33 cellular contexts compared by ENCODE assay signal in genomic region chr11:48182860-48183526, GRCh38. TPM values are rescaled to one million over a fixed set of nuclear protein-coding genes. Genes with fewer than 3 reads are reported as not detected.
"Had no signal": no experiment of that assay in that cellular context is flagged by ENCODE, and none has a peak within 500 bp of the region (broad histone marks: within the 10 kb centered on the region; RNA-seq: fewer than 3 reads in every experiment).

No MANE protein-coding gene starts in this region.

- H3K4me1 Mint-ChIP-seq: naive B cell; neural crest cell; stimulated activated effector memory CD8-positive, alpha-beta T cell treated with anti-CD3 and anti-CD28 coated beads, Interleukin-12 subunit alpha, Interleukin-12 subunit beta, amount 100 ng/mL, for 72 hours had no signal

- H3K36me3 Mint-ChIP-seq: naive B cell; natural killer cell treated with Interleukin-12 subunit alpha and Interleukin-12 subunit beta and Interleukin-15 and Interleukin-18, amount 100 ng/mL, for 72 hours; stimulated activated effector memory CD8-positive, alpha-beta T cell treated with anti-CD3 and anti-CD28 coated beads, Interleukin-12 subunit alpha, Interleukin-12 subunit beta, amount 100 ng/mL, for 72 hours; type B pancreatic cell had no signal

- H3K4me3 Mint-ChIP-seq: effector memory CD8-positive, alpha-beta T cell; naive B cell; natural killer cell treated with Interleukin-12 subunit alpha and Interleukin-12 subunit beta and Interleukin-15 and Interleukin-18, amount 100 ng/mL, for 72 hours; neural crest cell; stimulated activated effector memory CD8-positive, alpha-beta T cell treated with anti-CD3 and anti-CD28 coated beads, Interleukin-12 subunit alpha, Interleukin-12 subunit beta, amount 100 ng/mL, for 72 hours; type B pancreatic cell had no signal

- ATAC-seq: effector memory CD8-positive, alpha-beta T cell; left lung; lower lobe of right lung; natural killer cell treated with Interleukin-12 subunit alpha and Interleukin-12 subunit beta and Interleukin-15 and Interleukin-18, amount 100 ng/mL, for 72 hours; pancreas; sciatic nerve; stimulated activated effector memory CD8-positive, alpha-beta T cell treated with anti-CD3 and anti-CD28 coated beads, Interleukin-12 subunit alpha, Interleukin-12 subunit beta, amount 100 ng/mL, for 72 hours had no signal

- H3K27ac Mint-ChIP-seq: effector memory CD8-positive, alpha-beta T cell; natural killer cell treated with Interleukin-12 subunit alpha and Interleukin-12 subunit beta and Interleukin-15 and Interleukin-18, amount 100 ng/mL, for 72 hours; stimulated activated effector memory CD8-positive, alpha-beta T cell treated with anti-CD3 and anti-CD28 coated beads, Interleukin-12 subunit alpha, Interleukin-12 subunit beta, amount 100 ng/mL, for 72 hours; type B pancreatic cell had no signal

- H3K9me3 ChIP-seq: esophagus squamous epithelium, left lung, lower lobe of right lung, neutrophil, pancreas, stomach, tibial artery had no signal

- H3K79me2 ChIP-seq: hepatocyte had no signal

- H2AFZ ChIP-seq: hepatocyte had no signal

- H3K4me2 ChIP-seq: hepatocyte had no signal

- H3K36me3 ChIP-seq: esophagus squamous epithelium, left lung, lower lobe of right lung, neutrophil, pancreas, stomach, tibial artery had no signal

- DNase-seq: cerebellar nuclear complex; cortex of kidney; effector memory CD8-positive, alpha-beta T cell; erythroblast; esophagus squamous epithelium; foreskin melanocyte; kidney; left lung; lower lobe of right lung; naive B cell; pancreas; retina; stimulated activated CD4-positive, alpha-beta T cell treated with anti-CD3 and anti-CD28 coated beads, Interleukin-2, amount 100 ng/mL, for 24 hours; stimulated activated CD4-positive, alpha-beta T cell treated with anti-CD3 and anti-CD28 coated beads, Interleukin-4, amount 100 ng/mL, for 24 hours; stimulated activated naive CD4-positive, alpha-beta T cell treated with Interleukin-2 at 50 U/mL for 16 hours; stomach; tibial artery had no signal

- H3K27ac ChIP-seq: esophagus squamous epithelium, hepatocyte, left lung, lower lobe of right lung, neutrophil, pancreas, stomach, tibial artery had no signal

- H3K4me3 ChIP-seq: esophagus squamous epithelium, hepatocyte, left lung, lower lobe of right lung, pancreas, stomach, tibial artery had no signal

- H3K4me1 ChIP-seq: esophagus squamous epithelium, left lung, lower lobe of right lung, pancreas, stomach, tibial artery had no signal

- H3K9me3 Mint-ChIP-seq: effector memory CD8-positive, alpha-beta T cell; natural killer cell treated with Interleukin-12 subunit alpha and Interleukin-12 subunit beta and Interleukin-15 and Interleukin-18, amount 100 ng/mL, for 72 hours; neural crest cell; stimulated activated effector memory CD8-positive, alpha-beta T cell treated with anti-CD3 and anti-CD28 coated beads, Interleukin-12 subunit alpha, Interleukin-12 subunit beta, amount 100 ng/mL, for 72 hours; type B pancreatic cell had no signal

- H3K27me3 Mint-ChIP-seq: effector memory CD8-positive, alpha-beta T cell; naive B cell; type B pancreatic cell had no signal

- H3K27me3 ChIP-seq: esophagus squamous epithelium, hepatocyte, left lung, pancreas, stomach, tibial artery had no signal

RNA-seq across cellular contexts. Expression of gene OR4B1, which starts 33.6 kb away (rescaled TPM):
- total RNA-seq: dermis microvascular lymphatic vessel endothelial cell; esophagus squamous epithelium; hepatocyte; kidney; left lung; lower lobe of right lung; mononuclear cell; natural killer cell treated with Interleukin-12 subunit alpha and Interleukin-12 subunit beta and Interleukin-15 and Interleukin-18, amount 100 ng/mL, for 72 hours; neural crest cell; omental fat pad; pancreas; posterior vena cava; pulmonary artery endothelial cell; sciatic nerve; skeletal muscle tissue; stomach; subcutaneous adipose tissue; temporal lobe; urinary bladder had no signal
- polyA plus RNA-seq: hepatocyte, pancreas, stomach, urinary bladder had no signal
